Comparison of ENCODE assay signal across 1 cellular context in the genomic region with DNA sequence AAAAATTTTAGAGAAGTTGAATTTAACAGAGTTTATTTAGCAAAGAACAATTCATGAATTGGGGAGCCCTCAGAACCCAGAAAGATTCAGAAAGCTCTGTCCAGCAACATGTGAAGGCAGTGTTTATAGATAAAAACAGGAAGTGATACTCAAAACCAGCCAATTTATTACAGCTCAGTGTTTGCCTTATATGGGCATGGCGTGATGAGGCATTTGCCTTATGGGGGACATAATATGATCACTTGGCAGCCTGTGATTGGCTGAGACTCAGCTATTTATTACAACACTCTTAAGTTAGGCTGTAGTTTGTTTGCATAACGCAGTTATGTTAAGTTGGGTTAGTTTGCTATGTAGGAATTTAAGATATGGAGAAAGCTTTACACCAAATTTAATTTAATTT.
TF ChIP-seq lines count a peak whose summit lies in the region.

No MANE protein-coding gene starts in this region.

TF ChIP-seq in GM12878, 131 proteins besides CTCF, POLR2A, EP300 and RAD21 (continued from another document):
- no peak for TF ChIP-seq SMC3 (IDR thresholded peaks at IDR 0.05; ENCODE audit: borderline replicate concordance, low read length)
- peak; percentile 55 for TF ChIP-seq RUNX3 (IDR thresholded peaks at IDR 0.05; ENCODE audit: low read length)
- TF ChIP-seq REST (IDR thresholded peaks at IDR 0.05; ENCODE audit: low read depth, low read length): peak; percentile 68
- TF ChIP-seq RBBP5 (conservative IDR thresholded peaks at IDR 0.05): no peak
- TF ChIP-seq CREB1 (IDR thresholded peaks at IDR 0.05; ENCODE audit: low read depth): peak; percentile 66
- TF ChIP-seq SRF (IDR thresholded peaks at IDR 0.05; ENCODE audit: low read depth in 2 of 2, low read length in 2 of 2): peak; percentile 98 to 100
- no peak for TF ChIP-seq ZNF384 (IDR thresholded peaks at IDR 0.05; ENCODE audit: borderline replicate concordance, low read depth, low read length)
- no peak for TF ChIP-seq E4F1 (IDR thresholded peaks at IDR 0.05; ENCODE audit: borderline replicate concordance, partially characterized antibody)
- peak; percentile 77 for TF ChIP-seq ELK1 (IDR thresholded peaks at IDR 0.05; ENCODE audit: low read depth, low read length)
- no peak for TF ChIP-seq ATF3 (IDR thresholded peaks at IDR 0.05; ENCODE audit: borderline replicate concordance, extremely low read depth, low read depth, low read length)
- TF ChIP-seq NR2F1 (conservative IDR thresholded peaks at IDR 0.05): no peak
- no peak for TF ChIP-seq ZNF207 (IDR thresholded peaks at IDR 0.05; ENCODE audit: borderline replicate concordance)
